9 cellular contexts compared by ENCODE assay signal in the genomic region with DNA sequence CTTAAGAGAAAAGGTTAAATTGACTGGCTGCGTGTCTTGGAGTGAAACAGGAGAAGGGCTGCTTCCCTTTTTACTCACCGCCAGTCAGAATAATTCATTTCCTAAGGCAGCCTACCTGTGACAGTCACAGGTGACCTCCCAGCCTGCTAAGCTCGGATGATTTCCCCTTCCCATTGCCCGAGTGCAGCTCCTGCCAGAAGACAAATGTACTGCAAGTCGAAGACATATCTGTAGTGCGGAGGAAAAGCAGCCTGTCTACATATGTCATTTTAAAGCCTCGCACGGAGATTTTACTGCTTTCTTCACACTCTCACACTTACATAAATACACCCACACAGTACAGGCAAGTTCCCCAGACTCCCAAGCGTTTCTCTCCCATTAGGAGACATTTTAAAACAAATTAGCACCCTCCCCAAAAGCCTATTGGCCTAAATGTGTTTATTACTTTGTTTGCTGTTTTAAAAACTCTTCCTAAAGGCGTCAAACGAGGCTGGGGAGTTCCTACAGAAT.
DNase-seq lines count a peak whose midpoint lies in the region; ATAC-seq, FAIRE-seq and TF ChIP-seq lines count a peak whose summit lies in the region.
"Had no signal": no experiment of that assay in that cellular context is flagged by ENCODE, and none has a peak within 500 bp of the region (broad histone marks: within the 10 kb centered on the region; RNA-seq: fewer than 3 reads in every experiment).

No MANE protein-coding gene starts in this region.

- ATAC-seq in GM19397 (IDR thresholded peaks at IDR 0.05; ENCODE audit: unreplicated experiment) (peak; percentile 49), HG03378 (IDR thresholded peaks at IDR 0.05; ENCODE audit: unreplicated experiment) (peak; percentile 55)

- H3K4me1 ChIP-seq in astrocyte (ENCODE audit: insufficient read depth, low read length) (peaks cover 43% of the 10 kb centered on the region), thymus (ENCODE audit: control insufficient read depth, insufficient read depth, low read length) (no peaks in the 10 kb centered on the region)
- no peaks in the 10 kb centered on the region for H3K4me1 ChIP-seq in CD4-positive, alpha-beta memory T cell (ENCODE audit: insufficient read depth, low read length)

- no peaks in the 10 kb centered on the region for H3K27me3 Mint-ChIP-seq in astrocyte (ENCODE audit: low read depth, unreplicated experiment)
- H3K27me3 Mint-ChIP-seq in CD4-positive, alpha-beta memory T cell: no peaks in the 10 kb centered on the region
- H3K27me3 Mint-ChIP-seq: central memory CD8-positive, alpha-beta T cell had no signal

- H3K27me3 ChIP-seq in astrocyte (ENCODE audit: insufficient read depth, low read length) (no peaks in the 10 kb centered on the region), thymus (ENCODE audit: control insufficient read depth, insufficient read depth) (no peaks in the 10 kb centered on the region)
- H3K27me3 ChIP-seq in CD4-positive, alpha-beta memory T cell (ENCODE audit: insufficient read depth, low read length): no peaks in the 10 kb centered on the region

- no peak for TF ChIP-seq CTCF in astrocyte (IDR thresholded peaks at IDR 0.05; ENCODE audit: insufficient read depth, low read depth, low read length)

- POLR2A ChIA-PET in CD4-positive, alpha-beta memory T cell (lab: Charles Lee; ENCODE audit: partially characterized antibody): no interaction called here

- H3K4me1 Mint-ChIP-seq in astrocyte (ENCODE audit: low read depth, unreplicated experiment): peaks cover 46% of the 10 kb centered on the region
- H3K4me1 Mint-ChIP-seq in CD4-positive, alpha-beta memory T cell: no peaks in the 10 kb centered on the region
- H3K4me1 Mint-ChIP-seq: central memory CD8-positive, alpha-beta T cell had no signal

- WGBS in thymus: 56% methylated on average over 11 of the region's 11 CpGs

- H3K36me3 ChIP-seq in astrocyte (ENCODE audit: insufficient read depth, low read length) (no peaks in the 10 kb centered on the region), thymus (ENCODE audit: control insufficient read depth, insufficient read depth) (no peaks in the 10 kb centered on the region)
- H3K36me3 ChIP-seq in CD4-positive, alpha-beta memory T cell (ENCODE audit: insufficient read depth, low read length): no peaks in the 10 kb centered on the region

- peak overlapping the region; percentile 51 for H2AFZ ChIP-seq in astrocyte (ENCODE audit: low read depth, low read length)

- H3K4me3 ChIP-seq in astrocyte (ENCODE audit: insufficient read depth, low read depth, low read length) (peak overlapping the region; percentile 31), thymus (ENCODE audit: low read length) (no peak overlapping the region)
- H3K4me3 ChIP-seq in CD4-positive, alpha-beta memory T cell (ENCODE audit: low read length in 2 of 2): no peak overlapping the region

- H3K9ac ChIP-seq in astrocyte (ENCODE audit: low read length): peak overlapping the region; percentile 88

- H3K9me3 ChIP-seq in astrocyte (ENCODE audit: insufficient read depth, low read depth, low read length) (no peaks in the 10 kb centered on the region), thymus (ENCODE audit: control insufficient read depth) (no peaks in the 10 kb centered on the region)
- H3K9me3 ChIP-seq in CD4-positive, alpha-beta memory T cell (ENCODE audit: control insufficient read depth in 1 of 2, low read length in 2 of 2): no peaks in the 10 kb centered on the region

- intact Hi-C loops in CD4-positive, alpha-beta memory T cell (cut with micrococcal nuclease): no loop called here

- no peaks in the 10 kb centered on the region for H3K36me3 Mint-ChIP-seq in astrocyte (ENCODE audit: low read depth, unreplicated experiment)
- no peaks in the 10 kb centered on the region for H3K36me3 Mint-ChIP-seq in CD4-positive, alpha-beta memory T cell

- H3K4me2 ChIP-seq in astrocyte (ENCODE audit: low read length): peak overlapping the region; percentile 80

- H3K79me2 ChIP-seq in astrocyte (ENCODE audit: insufficient read depth, low read length): no peaks in the 10 kb centered on the region

- H3K9me3 Mint-ChIP-seq in astrocyte (ENCODE audit: unreplicated experiment): peaks cover 10% of the 10 kb centered on the region
- H3K9me3 Mint-ChIP-seq in CD4-positive, alpha-beta memory T cell: peaks cover 0 to 8% (median 2%) of the 10 kb centered on the region in 8 donors

- H3K27ac ChIP-seq in astrocyte (ENCODE audit: low read depth, low read length) (peak overlapping the region; percentile 98), thymus (ENCODE audit: low read depth) (peak overlapping the region; percentile 53)
- H3K27ac ChIP-seq in CD4-positive, alpha-beta memory T cell (ENCODE audit: low read depth, low read length): no peak overlapping the region

- CTCF ChIA-PET in CD4-positive, alpha-beta memory T cell (lab: Charles Lee; ENCODE audit: partially characterized antibody): no interaction called here

- FAIRE-seq in astrocyte (lab: Jason Lieb, UNC) (peak; percentile 39), islet of Langerhans (lab: Jason Lieb, UNC) (peak; percentile 64)

- H4K20me1 ChIP-seq in astrocyte (ENCODE audit: insufficient read depth, low read length): no peaks in the 10 kb centered on the region

- H3K4me3 Mint-ChIP-seq in astrocyte (ENCODE audit: unreplicated experiment): no peak overlapping the region
- no peak overlapping the region for H3K4me3 Mint-ChIP-seq in CD4-positive, alpha-beta memory T cell
- H3K4me3 Mint-ChIP-seq: central memory CD8-positive, alpha-beta T cell had no signal

- peak overlapping the region; percentile 99 for H3K27ac Mint-ChIP-seq in astrocyte (ENCODE audit: unreplicated experiment)
- H3K27ac Mint-ChIP-seq in CD4-positive, alpha-beta memory T cell: no peak overlapping the region

- DNase-seq in Ammon's horn (ENCODE audit: low spot score) (peak; percentile 53), astrocyte (ENCODE audit: low read depth) (peak; percentile 58), COLO668 (lab: John Stamatoyannopoulos, UW; ENCODE audit: unreplicated experiment) (no peak)
- no peak for DNase-seq in CD4-positive, alpha-beta memory T cell

Comparison
In these comparisons a context has a peak if more than half of its experiments do, and no peak if none do; other contexts are left out.
1. DNase-seq: peak in Ammon's horn (single experiment) and astrocyte (single experiment); none in CD4-positive, alpha-beta memory T cell (0 of 5) and COLO668 (single experiment).